In the genomic region with DNA sequence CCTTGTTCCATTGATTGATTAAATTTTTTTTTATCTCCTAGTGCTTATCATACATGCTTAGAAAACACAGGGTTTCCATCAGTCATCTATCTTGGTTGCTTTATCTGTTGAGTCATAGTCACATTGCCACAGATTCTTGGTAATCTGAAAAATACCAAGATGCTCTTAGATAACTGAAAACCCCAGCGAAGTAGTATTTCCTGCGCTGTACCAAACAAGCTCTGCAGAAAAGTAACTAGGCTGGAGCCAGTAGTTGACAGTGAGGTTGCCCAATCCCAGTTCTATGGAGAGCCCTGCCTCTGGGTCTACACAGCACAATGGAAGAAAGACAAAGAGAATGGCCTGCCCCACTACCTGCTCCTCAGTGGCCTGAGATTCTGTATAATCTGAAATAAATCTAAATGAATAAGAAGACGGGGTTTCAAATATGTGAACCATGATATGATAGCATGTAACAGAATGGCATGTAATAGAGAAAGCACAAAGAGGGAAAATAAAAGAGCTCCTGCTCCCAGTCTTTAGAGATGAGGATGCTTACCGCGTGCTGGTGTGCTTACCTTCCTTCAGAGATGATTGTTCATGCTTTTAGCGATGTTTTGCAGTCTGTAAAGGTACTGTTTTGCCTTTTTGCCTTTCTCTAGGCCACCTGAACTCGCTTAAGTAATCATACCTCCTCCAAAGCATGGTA, we compare ENCODE assay signal across 11 cellular contexts. TPM values are rescaled to one million over a fixed set of nuclear protein-coding genes. Genes with fewer than 3 reads are reported as not detected.
DNase-seq lines count a peak whose midpoint lies in the region; ATAC-seq and TF ChIP-seq lines count a peak whose summit lies in the region.
"Had no signal": no experiment of that assay in that cellular context is flagged by ENCODE, and none has a peak within 500 bp of the region (broad histone marks: within the 10 kb centered on the region; RNA-seq: fewer than 3 reads in every experiment).

No MANE protein-coding gene starts in this region.

- no peaks in the 10 kb centered on the region for H3K27me3 Mint-ChIP-seq in chondrocyte (ENCODE audit: low read depth)
- H3K27me3 Mint-ChIP-seq: dendritic cell treated with granulocyte-macrophage colony-stimulating factor and Interleukin-4, amounts not matched to agents 40 ng/mL and 50 ng/mL, for 4 days had no signal

- H3K27me3 ChIP-seq in BE2C (no peaks in the 10 kb centered on the region), mucosa of rectum (ENCODE audit: control insufficient read depth in 2 of 2, insufficient read depth in 2 of 2, low read length in 2 of 2) (no peaks in the 10 kb centered on the region)

- H3K36me3 ChIP-seq in BE2C (no peaks in the 10 kb centered on the region), mucosa of rectum (ENCODE audit: control insufficient read depth in 2 of 2, insufficient read depth in 2 of 2, low read length in 2 of 2) (no peaks in the 10 kb centered on the region)

- no peak for ATAC-seq in GM19035 (IDR thresholded peaks at IDR 0.05; ENCODE audit: unreplicated experiment)

- no peak overlapping the region for H3K27ac ChIP-seq in mucosa of rectum (ENCODE audit: low read depth in 2 of 2, low read length in 2 of 2)

- peak overlapping the region; percentile 59 for H3K27ac Mint-ChIP-seq in chondrocyte (ENCODE audit: unreplicated experiment)
- H3K27ac Mint-ChIP-seq: dendritic cell treated with granulocyte-macrophage colony-stimulating factor and Interleukin-4, amounts not matched to agents 40 ng/mL and 50 ng/mL, for 4 days; stimulated activated naive CD8-positive, alpha-beta T cell treated with anti-CD3 and anti-CD28 coated beads, Interleukin-15, Interleukin-2, amounts not matched to agents 100 ng/mL and 50 ng/mL, for 24 hours had no signal

- H3K36me3 Mint-ChIP-seq in chondrocyte (ENCODE audit: low read depth): no peaks in the 10 kb centered on the region

- H3K4me3 ChIP-seq in BE2C (ENCODE audit: low read depth, low read length) (peak overlapping the region; percentile 58; the same call in 1 of the 2 replicates), mucosa of rectum (ENCODE audit: low read length in 2 of 2) (peak overlapping the region; percentile 55 to 65)

- no peaks in the 10 kb centered on the region for H3K9me3 ChIP-seq in BE2C
- H3K9me3 ChIP-seq in mucosa of rectum (ENCODE audit: control insufficient read depth in 2 of 2, low read length in 2 of 2): no peaks in the 10 kb centered on the region

- no peak overlapping the region for H3K4me3 Mint-ChIP-seq in chondrocyte (ENCODE audit: unreplicated experiment)
- H3K4me3 Mint-ChIP-seq: dendritic cell treated with granulocyte-macrophage colony-stimulating factor and Interleukin-4, amounts not matched to agents 40 ng/mL and 50 ng/mL, for 4 days; stimulated activated naive CD8-positive, alpha-beta T cell treated with anti-CD3 and anti-CD28 coated beads, Interleukin-15, Interleukin-2, amounts not matched to agents 100 ng/mL and 50 ng/mL, for 24 hours had no signal

- peaks cover 3% of the 10 kb centered on the region for H3K4me1 ChIP-seq in BE2C
- no peaks in the 10 kb centered on the region for H3K4me1 ChIP-seq in mucosa of rectum (ENCODE audit: control insufficient read depth in 2 of 2, insufficient read depth in 2 of 2, low read length in 2 of 2)

- no peak for TF ChIP-seq CTCF in BE2C (IDR thresholded peaks at IDR 0.05; ENCODE audit: low read depth, low read length)
- TF ChIP-seq CTCF in chondrocyte (IDR thresholded peaks at IDR 0.05): no peak

- no peaks in the 10 kb centered on the region for H3K9me3 Mint-ChIP-seq in chondrocyte (ENCODE audit: low read depth)
- H3K9me3 Mint-ChIP-seq: dendritic cell treated with granulocyte-macrophage colony-stimulating factor and Interleukin-4, amounts not matched to agents 40 ng/mL and 50 ng/mL, for 4 days; stimulated activated naive CD8-positive, alpha-beta T cell treated with anti-CD3 and anti-CD28 coated beads, Interleukin-15, Interleukin-2, amounts not matched to agents 100 ng/mL and 50 ng/mL, for 24 hours had no signal

- no peak for DNase-seq in BE2C
- peak; percentile 27 for DNase-seq in NCI-H146 treated with DMSO at 0.1 percent for 48 hours (lab: John Stamatoyannopoulos, UW; ENCODE audit: unreplicated experiment)
- no peak for DNase-seq in chondrocyte (ENCODE audit: low spot score)
- no peak for DNase-seq in NCI-H187 (lab: John Stamatoyannopoulos, UW)
- DNase-seq in cerebellum (ENCODE audit: low spot score): no peak
- no peak for DNase-seq in islet precursor cell
- DNase-seq: HCEC 1CT had no signal

- H3K4me1 Mint-ChIP-seq in chondrocyte (ENCODE audit: low read depth): peaks cover 34% of the 10 kb centered on the region

- no peak overlapping the region for H3K9ac ChIP-seq in mucosa of rectum (ENCODE audit: low read depth in 1 of 2, low read length in 2 of 2)

RNA-seq across cellular contexts. Expression of gene RAPGEF2, which starts 55.3 kb away (rescaled TPM):
- polyA plus RNA-seq in BE2C (2012; ENCODE audit: insufficient read depth, insufficient read length, low read depth): 23.5 TPM
- total RNA-seq in chondrocyte: 31.0 to 40.1 TPM (median 37.3 TPM) in 3 replicates
- 90.5 TPM for total RNA-seq in cerebellum
